12 cellular contexts compared by ENCODE assay signal in the genomic region with DNA sequence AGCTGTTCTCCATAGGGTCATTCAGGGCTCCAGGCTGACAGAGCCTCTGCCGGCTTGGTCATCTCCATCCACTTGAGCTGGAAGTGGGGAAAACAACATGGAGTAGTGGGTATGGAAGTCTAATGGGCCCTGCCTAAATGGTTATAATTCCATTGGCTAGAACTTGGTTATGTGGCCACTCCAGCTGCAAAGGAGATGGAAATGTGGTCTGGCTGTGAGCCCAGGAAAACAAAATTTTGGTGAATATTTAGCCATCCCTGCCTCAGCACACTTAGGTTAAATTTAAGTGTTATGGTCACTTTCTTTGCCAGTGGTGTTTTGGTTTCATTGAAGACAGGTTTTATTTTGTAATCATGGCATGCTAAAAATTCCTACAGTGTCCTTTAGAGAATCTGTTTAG.
A peak's percentile ranks its signal among the peaks of the same experiment; 100 is the strongest.
DNase-seq lines count a peak whose midpoint lies in the region; ATAC-seq and TF ChIP-seq lines count a peak whose summit lies in the region.
"Had no signal": no experiment of that assay in that cellular context is flagged by ENCODE, and none has a peak within 500 bp of the region (broad histone marks: within the 10 kb centered on the region; RNA-seq: fewer than 3 reads in every experiment).

No MANE protein-coding gene starts in this region.

- no peak overlapping the region for H3K4me3 ChIP-seq in HFF-Myc (replicated peaks; ENCODE audit: low read depth, low read length)
- H3K4me3 ChIP-seq in effector memory CD4-positive, alpha-beta T cell (ENCODE audit: insufficient read depth, low read depth, low read length, poor library complexity, severe bottlenecking): no peak overlapping the region
- H3K4me3 ChIP-seq in Caco-2 (ENCODE audit: low read depth, low read length): no peak overlapping the region
- H3K4me3 ChIP-seq: K562 had no signal

- DNase-seq in AG08396 (ENCODE audit: low spot score) (peak; percentile 29), HFF-Myc (ENCODE audit: extremely low read depth, low read depth) (peak; percentile 52), nephron progenitor cell (no peak), Calu3 (no peak), Caco-2 (no peak)
- DNase-seq in effector memory CD4-positive, alpha-beta T cell: no peak
- DNase-seq in effector CD4-positive, alpha-beta T cell: no peak
- DNase-seq: activated B cell treated with CpG ODN at 0.5 μM for 24 hours, DMS 273 treated with DMSO at 0.1 percent for 48 hours, NCI-H345 had no signal

- H3K36me3 ChIP-seq in effector memory CD4-positive, alpha-beta T cell (ENCODE audit: control insufficient read depth, insufficient read depth, low read length): peaks cover 40% of the 10 kb centered on the region
- H3K36me3 ChIP-seq in Caco-2 (ENCODE audit: control insufficient read depth, insufficient read depth, low read length): no peaks in the 10 kb centered on the region

- no peak for ATAC-seq in HG02571 (IDR thresholded peaks at IDR 0.05; ENCODE audit: unreplicated experiment)
- ATAC-seq: K562 had no signal

- H3K27me3 ChIP-seq in effector memory CD4-positive, alpha-beta T cell (replicated peaks; ENCODE audit: control insufficient read depth, insufficient read depth, low read length, poor library complexity, severe bottlenecking): no peaks in the 10 kb centered on the region
- no peaks in the 10 kb centered on the region for H3K27me3 ChIP-seq in Caco-2 (replicated peaks; ENCODE audit: control insufficient read depth, insufficient read depth, low read length)

- H3K4me1 Mint-ChIP-seq in nephron progenitor cell (peaks cover 81% of the 10 kb centered on the region), Calu3 (ENCODE audit: low read depth, unreplicated experiment) (no peaks in the 10 kb centered on the region), Caco-2 (ENCODE audit: low read depth, unreplicated experiment) (no peaks in the 10 kb centered on the region)

- H3K9me3 Mint-ChIP-seq in nephron progenitor cell (peaks cover 4% of the 10 kb centered on the region), Calu3 (ENCODE audit: low read depth, unreplicated experiment) (no peaks in the 10 kb centered on the region), Caco-2 (ENCODE audit: unreplicated experiment) (no peaks in the 10 kb centered on the region)
- H3K9me3 Mint-ChIP-seq: activated B cell treated with CpG ODN at 0.5 μM for 24 hours had no signal

- no peaks in the 10 kb centered on the region for H3K9me3 ChIP-seq in effector memory CD4-positive, alpha-beta T cell (ENCODE audit: control insufficient read depth, low read length)
- no peaks in the 10 kb centered on the region for H3K9me3 ChIP-seq in Caco-2

- intact Hi-C loops in Calu3 (cut with micrococcal nuclease; ENCODE audit: unreplicated experiment) (loop anchor here (10.0 kb wide), 1 partner anchor 707 kb away; no protein-coding TSS in a partner anchor), Caco-2 (cut with micrococcal nuclease; ENCODE audit: unreplicated experiment) (no loop called here)

- BruUV-seq in Calu3 (replicated peaks; lab: Mats Ljungman, UMichigan) (no TSS peak), Caco-2 (replicated peaks; lab: Mats Ljungman, UMichigan) (no TSS peak)

- peak overlapping the region; percentile 3 for H3K27ac ChIP-seq in effector memory CD4-positive, alpha-beta T cell (ENCODE audit: insufficient read depth, low read length, poor library complexity, severe bottlenecking)

- POLR2A ChIA-PET in Caco-2 (lab: Charles Lee): no interaction called here

- peaks cover 27% of the 10 kb centered on the region for H3K36me3 Mint-ChIP-seq in nephron progenitor cell (ENCODE audit: low read depth)
- H3K36me3 Mint-ChIP-seq in Calu3 (ENCODE audit: insufficient read depth, unreplicated experiment): peaks cover 4% of the 10 kb centered on the region
- H3K36me3 Mint-ChIP-seq in Caco-2 (ENCODE audit: insufficient read depth, unreplicated experiment): no peaks in the 10 kb centered on the region

- H3K27ac Mint-ChIP-seq in nephron progenitor cell: peak overlapping the region; percentile 94
- no peak overlapping the region for H3K27ac Mint-ChIP-seq in Calu3 (ENCODE audit: unreplicated experiment)
- no peak overlapping the region for H3K27ac Mint-ChIP-seq in Caco-2 (ENCODE audit: unreplicated experiment)
- H3K27ac Mint-ChIP-seq: activated B cell treated with CpG ODN at 0.5 μM for 24 hours had no signal

- TF ChIP-seq CTCF in HFF-Myc (IDR thresholded peaks at IDR 0.05; ENCODE audit: low read depth, low read length, missing control alignments): no peak
- no peak for TF ChIP-seq CTCF in nephron progenitor cell (IDR thresholded peaks at IDR 0.05)
- TF ChIP-seq CTCF in Calu3 (IDR thresholded peaks at IDR 0.05; ENCODE audit: unreplicated experiment): no peak
- TF ChIP-seq CTCF in Caco-2 (IDR thresholded peaks at IDR 0.05; ENCODE audit: insufficient read depth in 1 of 2, low read depth in 1 of 2, low read length in 1 of 2, severe bottlenecking in 1 of 2, unreplicated experiment in 1 of 2): no peak

- H3K27me3 Mint-ChIP-seq in nephron progenitor cell (ENCODE audit: low read depth, poor library complexity) (peaks cover 6% of the 10 kb centered on the region), Calu3 (ENCODE audit: unreplicated experiment) (no peaks in the 10 kb centered on the region), Caco-2 (ENCODE audit: insufficient read depth, unreplicated experiment) (peaks cover 10% of the 10 kb centered on the region)
- H3K27me3 Mint-ChIP-seq: activated B cell treated with CpG ODN at 0.5 μM for 24 hours had no signal

- peaks cover 13% of the 10 kb centered on the region for H3K4me1 ChIP-seq in effector memory CD4-positive, alpha-beta T cell (ENCODE audit: control insufficient read depth, insufficient read depth, low read length, poor library complexity, severe bottlenecking)
- H3K4me1 ChIP-seq in Caco-2: no peaks in the 10 kb centered on the region

- H3K4me3 Mint-ChIP-seq in nephron progenitor cell: no peak overlapping the region
- H3K4me3 Mint-ChIP-seq in Calu3 (ENCODE audit: low read depth, unreplicated experiment): no peak overlapping the region
- H3K4me3 Mint-ChIP-seq in Caco-2 (ENCODE audit: unreplicated experiment): no peak overlapping the region
- H3K4me3 Mint-ChIP-seq: activated B cell treated with CpG ODN at 0.5 μM for 24 hours had no signal

- CTCF ChIA-PET in Calu3 (lab: Charles Lee): no interaction called here
- CTCF ChIA-PET in Caco-2 (lab: Charles Lee): interaction anchor here (0.5 kb wide), 1 partner anchor 327 kb away, joined by 4 read pairs; no protein-coding TSS in a partner anchor

Comparison
In these comparisons a context has a peak if more than half of its experiments do, and no peak if none do; other contexts are left out.
1. DNase-seq: peak in AG08396 (single experiment) and HFF-Myc (single experiment); none in effector memory CD4-positive, alpha-beta T cell (0 of 3), nephron progenitor cell (single experiment), Calu3 (single experiment), effector CD4-positive, alpha-beta T cell (single experiment) and Caco-2 (0 of 2).